Comparison of ENCODE assay signal across 2 cellular contexts in the genomic region with DNA sequence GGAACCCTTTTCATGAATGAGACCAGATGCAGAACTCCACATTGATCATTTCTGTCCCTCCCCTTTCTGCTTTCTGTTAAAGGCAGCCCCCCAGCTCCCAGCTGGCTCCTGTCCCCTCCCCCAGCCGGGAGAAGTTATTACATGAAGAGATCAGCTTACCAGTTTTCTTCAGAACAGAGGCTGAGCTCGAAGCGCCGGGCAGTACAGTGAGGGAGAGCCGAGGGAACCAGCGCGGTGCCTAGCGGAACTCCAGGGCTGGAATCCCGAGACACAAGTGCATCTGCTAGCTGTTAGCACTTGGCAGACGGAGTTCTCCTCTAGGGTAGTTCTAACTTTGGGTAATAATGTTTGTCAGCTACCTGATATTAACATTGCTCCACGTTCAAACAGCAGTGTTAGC.
TF ChIP-seq lines count a peak whose summit lies in the region.

No MANE protein-coding gene starts in this region.

TF ChIP-seq in IMR-90, 13 proteins besides CTCF, POLR2A, EP300 and RAD21 (continued from another document):
- TF ChIP-seq FOS (IDR thresholded peaks at IDR 0.05; ENCODE audit: low read depth, low read length) (no peak), CEBPB (IDR thresholded peaks at IDR 0.05; ENCODE audit: low read depth, low read length) (no peak), RFX5 (IDR thresholded peaks at IDR 0.05; ENCODE audit: low read depth, low read length) (no peak), RCOR1 (IDR thresholded peaks at IDR 0.05; ENCODE audit: insufficient replicate concordance, low read length) (no peak), MAZ (IDR thresholded peaks at IDR 0.05; ENCODE audit: borderline replicate concordance, low read depth, low read length) (no peak), NFE2L2 (IDR thresholded peaks at IDR 0.05; ENCODE audit: low read depth, low read length) (no peak), BHLHE40 (IDR thresholded peaks at IDR 0.05; ENCODE audit: low read depth, low read length) (no peak), SMC3 (IDR thresholded peaks at IDR 0.05; ENCODE audit: low read depth, low read length) (no peak), MXI1 (IDR thresholded peaks at IDR 0.05; ENCODE audit: borderline replicate concordance, low read depth, low read length) (no peak), MAFK (IDR thresholded peaks at IDR 0.05; ENCODE audit: low read depth, low read length) (no peak)

TF ChIP-seq in HepG2, 621 proteins besides CTCF, POLR2A, EP300 and RAD21 (continued from another document):
- no peak for TF ChIP-seq TEAD3 (CRISPR knock-in tag; optimal IDR thresholded peaks at IDR 0.05; ENCODE audit: borderline replicate concordance)
- no peak for TF ChIP-seq MYC (CRISPR knock-in tag; IDR thresholded peaks at IDR 0.05; ENCODE audit: borderline replicate concordance)
- TF ChIP-seq IKZF1 (IDR thresholded peaks at IDR 0.05): no peak
- no peak for TF ChIP-seq ZBTB20 (CRISPR knock-in tag; IDR thresholded peaks at IDR 0.05; ENCODE audit: borderline replicate concordance, low read depth)
- no peak for TF ChIP-seq HDAC1 (CRISPR knock-in tag; IDR thresholded peaks at IDR 0.05)
- TF ChIP-seq TOPORS (CRISPR knock-in tag; IDR thresholded peaks at IDR 0.05): no peak
- TF ChIP-seq PRPF4 (IDR thresholded peaks at IDR 0.05; ENCODE audit: low read depth, low read length, poor library complexity, severe bottlenecking): no peak
- no peak for TF ChIP-seq MZF1 (CRISPR knock-in tag; IDR thresholded peaks at IDR 0.05; ENCODE audit: borderline replicate concordance)
- no peak for TF ChIP-seq ZNF17 (CRISPR knock-in tag; IDR thresholded peaks at IDR 0.05)
- TF ChIP-seq SRF (IDR thresholded peaks at IDR 0.05; ENCODE audit: low read depth, low read length): no peak
- TF ChIP-seq MTA1 (CRISPR knock-in tag; IDR thresholded peaks at IDR 0.05; ENCODE audit: borderline replicate concordance): no peak
- no peak for TF ChIP-seq ZSCAN31 (CRISPR knock-in tag; IDR thresholded peaks at IDR 0.05; ENCODE audit: low read depth)
- TF ChIP-seq ZZZ3 (CRISPR knock-in tag; IDR thresholded peaks at IDR 0.05; ENCODE audit: borderline replicate concordance): no peak
- TF ChIP-seq TGIF2 (CRISPR knock-in tag; IDR thresholded peaks at IDR 0.05): no peak
- TF ChIP-seq IRF2 (CRISPR knock-in tag; IDR thresholded peaks at IDR 0.05): no peak
- no peak for TF ChIP-seq HCFC1 (IDR thresholded peaks at IDR 0.05; ENCODE audit: low read depth, low read length)
- TF ChIP-seq ZBTB3 (CRISPR knock-in tag; IDR thresholded peaks at IDR 0.05; ENCODE audit: borderline replicate concordance, low read depth): no peak
- no peak for TF ChIP-seq ZNF605 (CRISPR knock-in tag; IDR thresholded peaks at IDR 0.05)
